1 cellular context compared by ENCODE assay signal in the genomic region with DNA sequence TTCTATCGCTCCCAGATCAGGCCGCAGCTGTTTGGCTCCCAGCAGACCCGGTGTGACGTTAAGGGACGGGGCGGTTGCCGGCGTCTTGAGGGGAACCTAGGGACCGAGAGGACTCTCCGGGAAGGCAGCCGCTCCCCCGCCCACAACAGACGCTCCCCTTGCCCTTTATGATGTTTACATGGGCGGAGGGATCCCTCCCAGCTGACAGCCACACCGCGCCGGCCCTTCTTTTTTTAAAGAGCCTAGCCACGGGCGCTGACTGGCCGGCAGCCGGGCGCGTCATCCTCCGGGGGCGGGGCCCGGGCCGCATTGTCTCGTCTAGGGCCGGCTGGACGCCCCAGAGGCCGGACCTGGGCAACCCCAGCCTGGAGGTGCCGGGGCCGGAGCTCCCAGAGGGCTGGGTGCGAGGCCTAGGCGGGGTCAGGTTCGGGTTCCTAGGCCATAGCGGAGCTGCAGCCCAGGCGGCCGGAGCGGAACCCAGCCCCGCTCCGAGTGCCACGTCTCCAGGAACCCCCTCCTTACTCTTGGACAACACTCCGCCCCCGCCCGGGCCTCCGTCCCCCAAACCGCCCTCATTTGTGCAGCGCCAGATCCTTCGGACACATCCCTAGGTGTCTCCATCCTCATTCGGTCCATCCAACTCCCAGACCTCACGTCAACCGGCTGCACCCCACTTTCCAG.
A peak's percentile ranks its signal among the peaks of the same experiment; 100 is the strongest.
TF ChIP-seq lines count a peak whose summit lies in the region.

PCAT6 (plus strand) TSS at position 340 of the 681 bp plus-strand sequence.

TF ChIP-seq in GM23338, 12 proteins besides CTCF, POLR2A, EP300 and RAD21 (continued from another document):
- TF ChIP-seq ZNF462 (CRISPR knock-in tag; IDR thresholded peaks at IDR 0.05) (no peak), POLR2AphosphoS5 (IDR thresholded peaks at IDR 0.05; ENCODE audit: low read depth) (peak; percentile 95), EZH2 (IDR thresholded peaks at IDR 0.05; ENCODE audit: low read depth, unreplicated experiment) (no peak), CREB1 (CRISPR knock-in tag; IDR thresholded peaks at IDR 0.05; ENCODE audit: low read depth) (peak; percentile 91)
